8 cellular contexts compared by ENCODE assay signal in genomic region chr11:78188809-78189724, GRCh38. TPM values are rescaled to one million over a fixed set of nuclear protein-coding genes. Genes with fewer than 3 reads are reported as not detected.
DNase-seq lines count a peak whose midpoint lies in the region; ATAC-seq and TF ChIP-seq lines count a peak whose summit lies in the region.

Gene USP35 (plus strand): TSS chr11:78188919. CDS start chr11:78196246, 7,327 bp downstream.

- H3K27ac ChIP-seq in ascending aorta (peak within 1 kb of the TSS; percentile 87 to 91), layer of hippocampus (ENCODE audit: low read depth, low read length) (peak within 1 kb of the TSS; percentile 89), testis (peak within 1 kb of the TSS; percentile 78 to 89)

- H3K4me3 ChIP-seq in BE2C (ENCODE audit: low read depth, low read length) (peak within 1 kb of the TSS; percentile 88), ascending aorta (peak within 1 kb of the TSS; percentile 72 to 91), testis (peak within 1 kb of the TSS; percentile 85 to 93)

- TF ChIP-seq CTCF in BE2C (IDR thresholded peaks at IDR 0.05; ENCODE audit: low read depth, low read length): no peak
- TF ChIP-seq CTCF in ascending aorta (IDR thresholded peaks at IDR 0.05): no peak
- TF ChIP-seq CTCF in testis (IDR thresholded peaks at IDR 0.05): no peak
- no peak for TF ChIP-seq CTCF in GM13977 (IDR thresholded peaks at IDR 0.05; ENCODE audit: extremely low read depth, insufficient read depth, missing control alignments)

- no peak for TF ChIP-seq POLR2A in testis (IDR thresholded peaks at IDR 0.05)

- intact Hi-C loops in ascending aorta (cut with DNase I): loop anchor here (1.0 to 10.0 kb wide), 5 partner anchors 20 to 369 kb away; partner anchors contain the start of genes ALG8, INTS4 and RSF1
- intact Hi-C loops in testis (cut with DNase I; ENCODE audit: low total_unique reads): no loop called here

- no peaks in the 10 kb centered on the region for H3K36me3 ChIP-seq in BE2C
- H3K36me3 ChIP-seq in ascending aorta: peaks cover 0 to 3% of the 10 kb centered on the region in 2 donors
- no peaks in the 10 kb centered on the region for H3K36me3 ChIP-seq in testis (ENCODE audit: low read depth, missing control alignments)

- H3K9me3 ChIP-seq in BE2C (no peaks in the 10 kb centered on the region), ascending aorta (no peaks in the 10 kb centered on the region), testis (no peaks in the 10 kb centered on the region)

- ATAC-seq in HG02981 (IDR thresholded peaks at IDR 0.05; ENCODE audit: unreplicated experiment): peak; percentile 16

- H3K4me1 ChIP-seq in BE2C: no peaks in the 10 kb centered on the region; the same call in none of the 2 replicates
- H3K4me1 ChIP-seq in ascending aorta: peaks cover 8 to 46% of the 10 kb centered on the region in 2 donors
- peaks cover 34% of the 10 kb centered on the region for H3K4me1 ChIP-seq in testis

- in situ Hi-C loops in GM13977 (cut with MboI; ENCODE audit: low pct_unique_long_range_greater_than_20kb, low sequenced_read_pairs, unreplicated experiment): no loop called here

- 6 to 21% methylated on average over 11 to 36 of the region's 45 CpGs for WGBS in testis, 2 donors

- no peaks in the 10 kb centered on the region for H3K27me3 ChIP-seq in BE2C
- no peaks in the 10 kb centered on the region for H3K27me3 ChIP-seq in ascending aorta
- no peaks in the 10 kb centered on the region for H3K27me3 ChIP-seq in layer of hippocampus (ENCODE audit: control insufficient read depth, insufficient read depth, low read length)
- no peaks in the 10 kb centered on the region for H3K27me3 ChIP-seq in testis

- DNase-seq in BE2C (no peak), ascending aorta (ENCODE audit: low spot score in 2 of 2) (no peak), testis (no peak), COLO829 (ENCODE audit: low spot score) (no peak), GM13977 (ENCODE audit: low spot score) (no peak)
- no peak for DNase-seq in effector CD8-positive, alpha-beta T cell (lab: John Stamatoyannopoulos, UW)

RNA-seq across cellular contexts. Expression of gene USP35, which starts in this region (rescaled TPM):
- 5.3 TPM for polyA plus RNA-seq in BE2C (2012; ENCODE audit: insufficient read depth, insufficient read length, low read depth)
- total RNA-seq in ascending aorta: 34.0 TPM
- total RNA-seq in testis: 10 to 100 TPM; 25.8 to 33.5 TPM
- 10.5 TPM for polyA plus RNA-seq in testis (ENCODE audit: insufficient read depth, low read depth, low replicate concordance)
